In genomic region chr12:2690348-2691000, GRCh38 we compare ENCODE assay signal across 9 cellular contexts.
DNase-seq lines count a peak whose midpoint lies in the region; ATAC-seq and TF ChIP-seq lines count a peak whose summit lies in the region.
"Had no signal": no experiment of that assay in that cellular context is flagged by ENCODE, and none has a peak within 500 bp of the region (broad histone marks: within the 10 kb centered on the region; RNA-seq: fewer than 3 reads in every experiment).

No MANE protein-coding gene starts in this region.

- no peak for DNase-seq in heart right ventricle
- no peak for DNase-seq in right cardiac atrium
- no peak for DNase-seq in astrocyte of the cerebellum (ENCODE audit: low read depth)
- no peak for DNase-seq in cortex of kidney (lab: John Stamatoyannopoulos, UW)
- DNase-seq: COR-L47 had no signal

- H3K4me1 ChIP-seq in heart right ventricle = peaks cover 0 to 22% (median 0%) of the 10 kb centered on the region in 9 donors
- no peaks in the 10 kb centered on the region for H3K4me1 ChIP-seq in right cardiac atrium (ENCODE audit: control insufficient read depth, insufficient read depth, low read length)
- H3K4me1 ChIP-seq in mucosa of stomach (ENCODE audit: control insufficient read depth, insufficient read depth, low read length) = no peaks in the 10 kb centered on the region
- H3K4me1 ChIP-seq in urinary bladder (ENCODE audit: insufficient read depth) = no peaks in the 10 kb centered on the region

- intact Hi-C loops in heart right ventricle (cut with DNase I) = no loop called here
- intact Hi-C loops in right cardiac atrium (cut with DNase I) = no loop called here

- WGBS in heart right ventricle, 2 donors = 75 to 81% methylated on average over 14 of the region's 14 CpGs
- WGBS in right cardiac atrium = 68% methylated on average over 14 of the region's 14 CpGs
- WGBS in urinary bladder = 70% methylated on average over 14 of the region's 14 CpGs

- H3K4me3 ChIP-seq in heart right ventricle (peak overlapping the region in 7 of 10 donors; percentile 11 to 57 (median 48)), right cardiac atrium (ENCODE audit: low read length) (no peak overlapping the region), astrocyte of the cerebellum (ENCODE audit: low read depth, low read length) (peak overlapping the region; percentile 30), mucosa of stomach (ENCODE audit: low read length) (no peak overlapping the region), urinary bladder (ENCODE audit: low read depth, low read length) (peak overlapping the region; percentile 44)

- in situ Hi-C loops in astrocyte of the cerebellum (cut with HindIII; ENCODE audit: low sequenced_read_pairs) = no loop called here

- H3K9ac ChIP-seq in mucosa of stomach (ENCODE audit: low read length) = peak overlapping the region; percentile 39

- no peak for TF ChIP-seq CTCF in heart right ventricle (IDR thresholded peaks at IDR 0.05)
- no peak for TF ChIP-seq CTCF in astrocyte of the cerebellum (IDR thresholded peaks at IDR 0.05; ENCODE audit: low read depth, low read length, missing control alignments)

- no peak overlapping the region for H3K27ac ChIP-seq in heart right ventricle
- no peak overlapping the region for H3K27ac ChIP-seq in right cardiac atrium (ENCODE audit: low read length)
- H3K27ac ChIP-seq in urinary bladder (ENCODE audit: low read depth) = no peak overlapping the region

- no peak for ATAC-seq in heart right ventricle
- no peak for ATAC-seq in right cardiac atrium
- ATAC-seq in GM21367 (IDR thresholded peaks at IDR 0.05; ENCODE audit: unreplicated experiment) = no peak
- no peak for ATAC-seq in HG03159 (IDR thresholded peaks at IDR 0.05; ENCODE audit: unreplicated experiment)

- H3K27me3 ChIP-seq in heart right ventricle = peaks cover 0 to 13% (median 0%) of the 10 kb centered on the region in 7 donors
- no peaks in the 10 kb centered on the region for H3K27me3 ChIP-seq in right cardiac atrium (ENCODE audit: control insufficient read depth, insufficient read depth)
- H3K27me3 ChIP-seq in mucosa of stomach (ENCODE audit: control insufficient read depth, insufficient read depth, low read length) = peaks cover 10% of the 10 kb centered on the region

- H3K36me3 ChIP-seq in heart right ventricle (peaks cover 0 to 63% (median 21%) of the 10 kb centered on the region in 9 donors), mucosa of stomach (ENCODE audit: control insufficient read depth, insufficient read depth, low read length) (no peaks in the 10 kb centered on the region), urinary bladder (ENCODE audit: insufficient read depth) (no peaks in the 10 kb centered on the region)

- H3K9me3 ChIP-seq in heart right ventricle (no peaks in the 10 kb centered on the region), right cardiac atrium (ENCODE audit: control insufficient read depth, low read length) (no peaks in the 10 kb centered on the region), mucosa of stomach (ENCODE audit: control insufficient read depth, low read length) (no peaks in the 10 kb centered on the region)

Comparison
In these comparisons a context has a peak if more than half of its experiments do, and no peak if none do; other contexts are left out.
1. H3K4me3 ChIP-seq: peak in heart right ventricle (7 of 10), astrocyte of the cerebellum (single experiment) and urinary bladder (single experiment); none in right cardiac atrium (single experiment) and mucosa of stomach (single experiment).